Comparison of ENCODE assay signal across 9 cellular contexts in the genomic region with DNA sequence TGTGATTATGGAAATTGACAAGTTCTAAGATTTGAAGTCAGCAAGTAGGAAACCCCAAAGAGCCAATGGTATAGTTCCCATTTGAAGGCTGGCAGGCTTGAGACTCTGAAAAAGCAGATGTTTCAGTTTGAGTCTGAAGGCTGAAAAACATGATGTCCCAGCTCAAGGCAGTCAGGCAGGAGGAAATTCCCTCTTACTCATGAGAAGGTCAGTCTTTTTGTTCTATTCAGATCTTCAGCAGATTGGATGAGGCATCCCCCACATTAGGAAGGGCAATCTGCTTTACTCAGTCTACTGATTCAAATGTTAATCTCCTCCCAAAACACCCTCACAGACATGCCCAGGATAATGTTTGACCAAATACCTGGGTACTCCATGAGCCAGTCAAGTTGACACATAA.
DNase-seq lines count a peak whose midpoint lies in the region; ATAC-seq and TF ChIP-seq lines count a peak whose summit lies in the region.
"Had no signal": no experiment of that assay in that cellular context is flagged by ENCODE, and none has a peak within 500 bp of the region (broad histone marks: within the 10 kb centered on the region; RNA-seq: fewer than 3 reads in every experiment).

No MANE protein-coding gene starts in this region.

- no peak overlapping the region for H3K4me3 ChIP-seq in epithelial cell of proximal tubule (ENCODE audit: low read depth, low read length)

- intact Hi-C loops in sciatic nerve (cut with DNase I): no loop called here
- intact Hi-C loops in posterior cingulate gyrus (cut with DNase I): no loop called here

- peak; percentile 82 for ATAC-seq in GM18519 (IDR thresholded peaks at IDR 0.05; ENCODE audit: low FRiP score, unreplicated experiment)
- ATAC-seq in GM21390 (IDR thresholded peaks at IDR 0.05; ENCODE audit: unreplicated experiment): peak; percentile 89
- peak; percentile 74 for ATAC-seq in HG03159 (IDR thresholded peaks at IDR 0.05; ENCODE audit: unreplicated experiment)
- ATAC-seq in sciatic nerve: no peak
- ATAC-seq: Right ventricle myocardium inferior had no signal

- no peak overlapping the region for H3K4me3 Mint-ChIP-seq in nephron progenitor cell

- H3K27me3 Mint-ChIP-seq in nephron progenitor cell (ENCODE audit: low read depth, poor library complexity): peaks cover 3% of the 10 kb centered on the region

- no peaks in the 10 kb centered on the region for H3K4me1 Mint-ChIP-seq in nephron progenitor cell

- DNase-seq in epithelial cell of proximal tubule (ENCODE audit: low read depth) (peak; percentile 12), sciatic nerve (ENCODE audit: low spot score) (no peak), posterior cingulate gyrus (no peak), SW 1271 (lab: John Stamatoyannopoulos, UW) (no peak), nephron progenitor cell (no peak)

- no peak for TF ChIP-seq CTCF in epithelial cell of proximal tubule (conservative IDR thresholded peaks at IDR 0.05; ENCODE audit: low read depth, low read length)
- TF ChIP-seq CTCF in nephron progenitor cell (IDR thresholded peaks at IDR 0.05): no peak

- no peak overlapping the region for H3K27ac Mint-ChIP-seq in nephron progenitor cell

- H3K36me3 Mint-ChIP-seq in nephron progenitor cell (ENCODE audit: low read depth): no peaks in the 10 kb centered on the region

- H3K9me3 Mint-ChIP-seq in nephron progenitor cell: no peaks in the 10 kb centered on the region
